1 cellular context compared by ENCODE assay signal in the genomic region with DNA sequence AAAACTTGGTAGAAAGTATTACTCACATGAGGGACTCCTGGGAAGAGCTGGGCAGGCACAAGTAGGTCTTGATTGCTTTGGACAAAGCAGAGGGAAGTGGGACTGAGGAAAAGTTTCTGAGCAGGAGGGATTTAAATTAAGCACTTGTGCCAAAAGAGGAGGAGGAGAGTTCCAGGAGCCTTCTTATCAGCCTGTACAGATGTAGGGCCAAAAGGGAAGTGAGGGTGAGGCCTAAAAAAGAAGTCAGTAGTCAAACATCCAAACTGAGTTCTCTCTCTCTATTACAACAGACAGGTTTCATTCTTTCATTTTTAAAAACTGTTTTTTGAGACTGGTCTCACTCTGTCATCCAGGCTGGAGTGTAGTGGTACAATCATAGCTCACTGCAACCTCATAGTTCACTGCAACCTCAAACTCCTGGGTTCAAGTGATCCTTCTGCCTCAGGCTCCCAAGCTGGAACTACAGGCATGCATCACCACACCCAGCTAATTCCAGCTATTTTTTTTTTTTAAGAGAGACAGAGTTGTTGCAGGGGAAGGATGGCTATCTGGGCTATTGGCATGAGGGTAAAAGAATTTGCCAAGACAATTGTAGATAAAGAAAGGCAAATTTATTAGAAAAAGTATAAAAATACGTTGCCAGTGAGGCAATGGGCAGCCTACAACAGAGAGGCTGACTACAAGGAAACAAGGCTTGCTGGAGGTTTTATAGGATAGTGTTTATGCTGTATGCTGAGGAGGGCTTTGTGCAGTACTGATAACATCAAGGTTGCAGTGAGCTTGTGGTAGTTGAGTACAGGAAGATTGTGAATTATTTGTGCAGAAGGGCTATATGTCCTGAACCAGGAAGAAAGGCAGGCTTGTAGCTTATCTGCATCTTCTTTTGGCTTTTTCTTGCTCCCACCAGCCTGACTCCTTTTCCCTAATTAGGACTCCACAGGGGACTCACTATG.
A peak's percentile ranks its signal among the peaks of the same experiment; 100 is the strongest.
TF ChIP-seq lines count a peak whose summit lies in the region.

No MANE protein-coding gene starts in this region.

TF ChIP-seq in K562, 482 proteins besides CTCF, POLR2A, EP300 and RAD21 (continued from another document and continues in another):
- TF ChIP-seq, protein P1, sequence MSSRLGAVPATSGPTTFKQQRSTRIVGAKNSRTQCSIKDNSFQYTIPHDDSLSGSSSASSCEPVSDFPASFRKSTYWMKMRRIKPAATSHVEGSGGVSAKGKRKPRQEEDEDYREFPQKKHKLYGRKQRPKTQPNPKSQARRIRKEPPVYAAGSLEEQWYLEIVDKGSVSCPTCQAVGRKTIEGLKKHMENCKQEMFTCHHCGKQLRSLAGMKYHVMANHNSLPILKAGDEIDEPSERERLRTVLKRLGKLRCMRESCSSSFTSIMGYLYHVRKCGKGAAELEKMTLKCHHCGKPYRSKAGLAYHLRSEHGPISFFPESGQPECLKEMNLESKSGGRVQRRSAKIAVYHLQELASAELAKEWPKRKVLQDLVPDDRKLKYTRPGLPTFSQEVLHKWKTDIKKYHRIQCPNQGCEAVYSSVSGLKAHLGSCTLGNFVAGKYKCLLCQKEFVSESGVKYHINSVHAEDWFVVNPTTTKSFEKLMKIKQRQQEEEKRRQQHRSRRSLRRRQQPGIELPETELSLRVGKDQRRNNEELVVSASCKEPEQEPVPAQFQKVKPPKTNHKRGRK (tag; IDR thresholded peaks at IDR 0.05): no peak
- TF ChIP-seq, protein P2, sequence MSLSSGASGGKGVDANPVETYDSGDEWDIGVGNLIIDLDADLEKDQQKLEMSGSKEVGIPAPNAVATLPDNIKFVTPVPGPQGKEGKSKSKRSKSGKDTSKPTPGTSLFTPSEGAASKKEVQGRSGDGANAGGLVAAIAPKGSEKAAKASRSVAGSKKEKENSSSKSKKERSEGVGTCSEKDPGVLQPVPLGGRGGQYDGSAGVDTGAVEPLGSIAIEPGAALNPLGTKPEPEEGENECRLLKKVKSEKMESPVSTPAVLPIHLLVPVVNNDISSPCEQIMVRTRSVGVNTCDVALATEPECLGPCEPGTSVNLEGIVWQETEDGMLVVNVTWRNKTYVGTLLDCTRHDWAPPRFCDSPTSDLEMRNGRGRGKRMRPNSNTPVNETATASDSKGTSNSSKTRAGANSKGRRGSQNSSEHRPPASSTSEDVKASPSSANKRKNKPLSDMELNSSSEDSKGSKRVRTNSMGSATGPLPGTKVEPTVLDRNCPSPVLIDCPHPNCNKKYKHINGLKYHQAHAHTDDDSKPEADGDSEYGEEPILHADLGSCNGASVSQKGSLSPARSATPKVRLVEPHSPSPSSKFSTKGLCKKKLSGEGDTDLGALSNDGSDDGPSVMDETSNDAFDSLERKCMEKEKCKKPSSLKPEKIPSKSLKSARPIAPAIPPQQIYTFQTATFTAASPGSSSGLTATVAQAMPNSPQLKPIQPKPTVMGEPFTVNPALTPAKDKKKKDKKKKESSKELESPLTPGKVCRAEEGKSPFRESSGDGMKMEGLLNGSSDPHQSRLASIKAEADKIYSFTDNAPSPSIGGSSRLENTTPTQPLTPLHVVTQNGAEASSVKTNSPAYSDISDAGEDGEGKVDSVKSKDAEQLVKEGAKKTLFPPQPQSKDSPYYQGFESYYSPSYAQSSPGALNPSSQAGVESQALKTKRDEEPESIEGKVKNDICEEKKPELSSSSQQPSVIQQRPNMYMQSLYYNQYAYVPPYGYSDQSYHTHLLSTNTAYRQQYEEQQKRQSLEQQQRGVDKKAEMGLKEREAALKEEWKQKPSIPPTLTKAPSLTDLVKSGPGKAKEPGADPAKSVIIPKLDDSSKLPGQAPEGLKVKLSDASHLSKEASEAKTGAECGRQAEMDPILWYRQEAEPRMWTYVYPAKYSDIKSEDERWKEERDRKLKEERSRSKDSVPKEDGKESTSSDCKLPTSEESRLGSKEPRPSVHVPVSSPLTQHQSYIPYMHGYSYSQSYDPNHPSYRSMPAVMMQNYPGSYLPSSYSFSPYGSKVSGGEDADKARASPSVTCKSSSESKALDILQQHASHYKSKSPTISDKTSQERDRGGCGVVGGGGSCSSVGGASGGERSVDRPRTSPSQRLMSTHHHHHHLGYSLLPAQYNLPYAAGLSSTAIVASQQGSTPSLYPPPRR (CRISPR knock-in tag; IDR thresholded peaks at IDR 0.05; ENCODE audit: borderline replicate concordance): no peak
- TF ChIP-seq ZNF140 (CRISPR knock-in tag; IDR thresholded peaks at IDR 0.05) (no peak), U2AF2 (optimal IDR thresholded peaks at IDR 0.05; ENCODE audit: low read depth, low read length) (no peak), PRMT5 (CRISPR knock-in tag; IDR thresholded peaks at IDR 0.05) (no peak), SAFB (IDR thresholded peaks at IDR 0.05; ENCODE audit: borderline replicate concordance, low read depth, low read length) (no peak), FOXK2 (conservative IDR thresholded peaks at IDR 0.05 in 1 of 2, IDR thresholded peaks at IDR 0.05 in 1 of 2; ENCODE audit: low read depth in 2 of 2) (peak; percentile 49 to 79; a peak in 2 of 4 replicates), CEBPB (tag; IDR thresholded peaks at IDR 0.05) (peak; percentile 57), POLR2B (IDR thresholded peaks at IDR 0.05; ENCODE audit: low read depth, partially characterized antibody) (no peak), JUND (IDR thresholded peaks at IDR 0.05; ENCODE audit: borderline replicate concordance, low read depth, low read length) (peak; percentile 71), JUND (tag; IDR thresholded peaks at IDR 0.05; ENCODE audit: borderline replicate concordance, low read depth, low read length) (peak; percentile 56; the same call in 2 of the 3 replicates), CREM (IDR thresholded peaks at IDR 0.05; ENCODE audit: low read depth) (peak; percentile 46; the same call in 1 of the 2 replicates), ZNF41 (CRISPR knock-in tag; conservative IDR thresholded peaks at IDR 0.05) (no peak), ZNF124 (CRISPR knock-in tag; IDR thresholded peaks at IDR 0.05) (no peak), ZNF316 (IDR thresholded peaks at IDR 0.05) (no peak), SUPT5H (IDR thresholded peaks at IDR 0.05) (no peak), ZNF224 (CRISPR knock-in tag; IDR thresholded peaks at IDR 0.05) (no peak), NR1H2 (CRISPR knock-in tag; IDR thresholded peaks at IDR 0.05) (no peak), SMAD3 (CRISPR knock-in tag; conservative IDR thresholded peaks at IDR 0.05) (0 out of 2 replicates have a peak, but pooled peaks have one; percentile 59), BHLHE40 (IDR thresholded peaks at IDR 0.05; ENCODE audit: low read length) (peak; percentile 60), YY1 (IDR thresholded peaks at IDR 0.05; ENCODE audit: borderline replicate concordance in 1 of 3, control insufficient read depth in 1 of 3, extremely low read depth in 1 of 3, insufficient read depth in 3 of 3, insufficient read length in 1 of 3, insufficient replicate concordance in 2 of 3, low read depth in 1 of 3, low read length in 2 of 3) (no peak), ZFP30 (CRISPR knock-in tag; IDR thresholded peaks at IDR 0.05; ENCODE audit: borderline replicate concordance) (no peak), RHOXF2B (CRISPR knock-in tag; conservative IDR thresholded peaks at IDR 0.05) (no peak), HOXB6 (CRISPR knock-in tag; IDR thresholded peaks at IDR 0.05; ENCODE audit: borderline replicate concordance) (0 out of 2 replicates have a peak, but pooled peaks have one; percentile 42), RNF2 (IDR thresholded peaks at IDR 0.05) (peak; percentile 65; the same call in 1 of the 2 replicates), DNMT1 (IDR thresholded peaks at IDR 0.05) (no peak), ZNF239 (CRISPR knock-in tag; IDR thresholded peaks at IDR 0.05) (peak; percentile 23; the same call in 1 of the 2 replicates), L3MBTL2 (IDR thresholded peaks at IDR 0.05) (peak; percentile 43; the same call in 1 of the 2 replicates), ZKSCAN1 (IDR thresholded peaks at IDR 0.05; ENCODE audit: low read depth, low read length) (no peak), ZNF24 (IDR thresholded peaks at IDR 0.05) (peak; percentile 66), BDP1 (IDR thresholded peaks at IDR 0.05; ENCODE audit: insufficient read depth, insufficient read length) (no peak), JUN (IDR thresholded peaks at IDR 0.05; ENCODE audit: borderline replicate concordance, low read depth, low read length) (peak; percentile 16; the same call in 1 of the 2 replicates), JUN (CRISPR knock-in tag; IDR thresholded peaks at IDR 0.05; ENCODE audit: borderline replicate concordance) (no peak)
- TF ChIP-seq, protein P3, sequence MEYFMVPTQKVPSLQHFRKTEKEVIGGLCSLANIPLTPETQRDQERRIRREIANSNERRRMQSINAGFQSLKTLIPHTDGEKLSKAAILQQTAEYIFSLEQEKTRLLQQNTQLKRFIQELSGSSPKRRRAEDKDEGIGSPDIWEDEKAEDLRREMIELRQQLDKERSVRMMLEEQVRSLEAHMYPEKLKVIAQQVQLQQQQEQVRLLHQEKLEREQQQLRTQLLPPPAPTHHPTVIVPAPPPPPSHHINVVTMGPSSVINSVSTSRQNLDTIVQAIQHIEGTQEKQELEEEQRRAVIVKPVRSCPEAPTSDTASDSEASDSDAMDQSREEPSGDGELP (CRISPR knock-in tag; IDR thresholded peaks at IDR 0.05; ENCODE audit: borderline replicate concordance): no peak
- TF ChIP-seq, protein P4, sequence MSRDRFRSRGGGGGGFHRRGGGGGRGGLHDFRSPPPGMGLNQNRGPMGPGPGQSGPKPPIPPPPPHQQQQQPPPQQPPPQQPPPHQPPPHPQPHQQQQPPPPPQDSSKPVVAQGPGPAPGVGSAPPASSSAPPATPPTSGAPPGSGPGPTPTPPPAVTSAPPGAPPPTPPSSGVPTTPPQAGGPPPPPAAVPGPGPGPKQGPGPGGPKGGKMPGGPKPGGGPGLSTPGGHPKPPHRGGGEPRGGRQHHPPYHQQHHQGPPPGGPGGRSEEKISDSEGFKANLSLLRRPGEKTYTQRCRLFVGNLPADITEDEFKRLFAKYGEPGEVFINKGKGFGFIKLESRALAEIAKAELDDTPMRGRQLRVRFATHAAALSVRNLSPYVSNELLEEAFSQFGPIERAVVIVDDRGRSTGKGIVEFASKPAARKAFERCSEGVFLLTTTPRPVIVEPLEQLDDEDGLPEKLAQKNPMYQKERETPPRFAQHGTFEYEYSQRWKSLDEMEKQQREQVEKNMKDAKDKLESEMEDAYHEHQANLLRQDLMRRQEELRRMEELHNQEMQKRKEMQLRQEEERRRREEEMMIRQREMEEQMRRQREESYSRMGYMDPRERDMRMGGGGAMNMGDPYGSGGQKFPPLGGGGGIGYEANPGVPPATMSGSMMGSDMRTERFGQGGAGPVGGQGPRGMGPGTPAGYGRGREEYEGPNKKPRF (IDR thresholded peaks at IDR 0.05; ENCODE audit: low read depth, low read length): no peak
- TF ChIP-seq, protein P5, sequence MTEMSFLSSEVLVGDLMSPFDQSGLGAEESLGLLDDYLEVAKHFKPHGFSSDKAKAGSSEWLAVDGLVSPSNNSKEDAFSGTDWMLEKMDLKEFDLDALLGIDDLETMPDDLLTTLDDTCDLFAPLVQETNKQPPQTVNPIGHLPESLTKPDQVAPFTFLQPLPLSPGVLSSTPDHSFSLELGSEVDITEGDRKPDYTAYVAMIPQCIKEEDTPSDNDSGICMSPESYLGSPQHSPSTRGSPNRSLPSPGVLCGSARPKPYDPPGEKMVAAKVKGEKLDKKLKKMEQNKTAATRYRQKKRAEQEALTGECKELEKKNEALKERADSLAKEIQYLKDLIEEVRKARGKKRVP (CRISPR knock-in tag; IDR thresholded peaks at IDR 0.05): no peak
- TF ChIP-seq, protein P6, sequence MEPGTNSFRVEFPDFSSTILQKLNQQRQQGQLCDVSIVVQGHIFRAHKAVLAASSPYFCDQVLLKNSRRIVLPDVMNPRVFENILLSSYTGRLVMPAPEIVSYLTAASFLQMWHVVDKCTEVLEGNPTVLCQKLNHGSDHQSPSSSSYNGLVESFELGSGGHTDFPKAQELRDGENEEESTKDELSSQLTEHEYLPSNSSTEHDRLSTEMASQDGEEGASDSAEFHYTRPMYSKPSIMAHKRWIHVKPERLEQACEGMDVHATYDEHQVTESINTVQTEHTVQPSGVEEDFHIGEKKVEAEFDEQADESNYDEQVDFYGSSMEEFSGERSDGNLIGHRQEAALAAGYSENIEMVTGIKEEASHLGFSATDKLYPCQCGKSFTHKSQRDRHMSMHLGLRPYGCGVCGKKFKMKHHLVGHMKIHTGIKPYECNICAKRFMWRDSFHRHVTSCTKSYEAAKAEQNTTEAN (CRISPR knock-in tag; IDR thresholded peaks at IDR 0.05): no peak
- TF ChIP-seq, protein P7, sequence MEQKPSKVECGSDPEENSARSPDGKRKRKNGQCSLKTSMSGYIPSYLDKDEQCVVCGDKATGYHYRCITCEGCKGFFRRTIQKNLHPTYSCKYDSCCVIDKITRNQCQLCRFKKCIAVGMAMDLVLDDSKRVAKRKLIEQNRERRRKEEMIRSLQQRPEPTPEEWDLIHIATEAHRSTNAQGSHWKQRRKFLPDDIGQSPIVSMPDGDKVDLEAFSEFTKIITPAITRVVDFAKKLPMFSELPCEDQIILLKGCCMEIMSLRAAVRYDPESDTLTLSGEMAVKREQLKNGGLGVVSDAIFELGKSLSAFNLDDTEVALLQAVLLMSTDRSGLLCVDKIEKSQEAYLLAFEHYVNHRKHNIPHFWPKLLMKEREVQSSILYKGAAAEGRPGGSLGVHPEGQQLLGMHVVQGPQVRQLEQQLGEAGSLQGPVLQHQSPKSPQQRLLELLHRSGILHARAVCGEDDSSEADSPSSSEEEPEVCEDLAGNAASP (IDR thresholded peaks at IDR 0.05): no peak
- TF ChIP-seq, protein P8, sequence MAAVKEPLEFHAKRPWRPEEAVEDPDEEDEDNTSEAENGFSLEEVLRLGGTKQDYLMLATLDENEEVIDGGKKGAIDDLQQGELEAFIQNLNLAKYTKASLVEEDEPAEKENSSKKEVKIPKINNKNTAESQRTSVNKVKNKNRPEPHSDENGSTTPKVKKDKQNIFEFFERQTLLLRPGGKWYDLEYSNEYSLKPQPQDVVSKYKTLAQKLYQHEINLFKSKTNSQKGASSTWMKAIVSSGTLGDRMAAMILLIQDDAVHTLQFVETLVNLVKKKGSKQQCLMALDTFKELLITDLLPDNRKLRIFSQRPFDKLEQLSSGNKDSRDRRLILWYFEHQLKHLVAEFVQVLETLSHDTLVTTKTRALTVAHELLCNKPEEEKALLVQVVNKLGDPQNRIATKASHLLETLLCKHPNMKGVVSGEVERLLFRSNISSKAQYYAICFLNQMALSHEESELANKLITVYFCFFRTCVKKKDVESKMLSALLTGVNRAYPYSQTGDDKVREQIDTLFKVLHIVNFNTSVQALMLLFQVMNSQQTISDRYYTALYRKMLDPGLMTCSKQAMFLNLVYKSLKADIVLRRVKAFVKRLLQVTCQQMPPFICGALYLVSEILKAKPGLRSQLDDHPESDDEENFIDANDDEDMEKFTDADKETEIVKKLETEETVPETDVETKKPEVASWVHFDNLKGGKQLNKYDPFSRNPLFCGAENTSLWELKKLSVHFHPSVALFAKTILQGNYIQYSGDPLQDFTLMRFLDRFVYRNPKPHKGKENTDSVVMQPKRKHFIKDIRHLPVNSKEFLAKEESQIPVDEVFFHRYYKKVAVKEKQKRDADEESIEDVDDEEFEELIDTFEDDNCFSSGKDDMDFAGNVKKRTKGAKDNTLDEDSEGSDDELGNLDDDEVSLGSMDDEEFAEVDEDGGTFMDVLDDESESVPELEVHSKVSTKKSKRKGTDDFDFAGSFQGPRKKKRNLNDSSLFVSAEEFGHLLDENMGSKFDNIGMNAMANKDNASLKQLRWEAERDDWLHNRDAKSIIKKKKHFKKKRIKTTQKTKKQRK (IDR thresholded peaks at IDR 0.05; ENCODE audit: borderline replicate concordance, low read depth, low read length): no peak
- TF ChIP-seq, protein P9, sequence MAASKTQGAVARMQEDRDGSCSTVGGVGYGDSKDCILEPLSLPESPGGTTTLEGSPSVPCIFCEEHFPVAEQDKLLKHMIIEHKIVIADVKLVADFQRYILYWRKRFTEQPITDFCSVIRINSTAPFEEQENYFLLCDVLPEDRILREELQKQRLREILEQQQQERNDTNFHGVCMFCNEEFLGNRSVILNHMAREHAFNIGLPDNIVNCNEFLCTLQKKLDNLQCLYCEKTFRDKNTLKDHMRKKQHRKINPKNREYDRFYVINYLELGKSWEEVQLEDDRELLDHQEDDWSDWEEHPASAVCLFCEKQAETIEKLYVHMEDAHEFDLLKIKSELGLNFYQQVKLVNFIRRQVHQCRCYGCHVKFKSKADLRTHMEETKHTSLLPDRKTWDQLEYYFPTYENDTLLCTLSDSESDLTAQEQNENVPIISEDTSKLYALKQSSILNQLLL (CRISPR knock-in tag; IDR thresholded peaks at IDR 0.05; ENCODE audit: borderline replicate concordance): no peak
